8 cellular contexts compared by ENCODE assay signal in genomic region chr9:79573697-79573976, GRCh38. TPM values are rescaled to one million over a fixed set of nuclear protein-coding genes. Genes with fewer than 3 reads are reported as not detected.
DNase-seq lines count a peak whose midpoint lies in the region; ATAC-seq lines count a peak whose summit lies in the region.

No MANE protein-coding gene starts in this region.

- H3K4me3 ChIP-seq in iPS DF 6.9 (ENCODE audit: low read length) = peak overlapping the region; percentile 97; the same call in 1 of the 2 replicates

- DNase-seq in NCI-H1105 treated with DMSO at 0.1 percent for 48 hours (lab: John Stamatoyannopoulos, UW) (peak; percentile 13), NCI-H1105 (lab: John Stamatoyannopoulos, UW) (no peak), T-cell (no peak), iPS DF 6.9 (ENCODE audit: low read depth, low spot score) (no peak)
- DNase-seq in stimulated activated effector memory CD8-positive, alpha-beta T cell treated with anti-CD3 and anti-CD28 coated beads, Interleukin-12 subunit alpha, Interleukin-12 subunit beta, amount 100 ng/mL, for 72 hours (ENCODE audit: low spot score in 2 of 2) = no peak

- H3K4me1 ChIP-seq in iPS DF 6.9 (ENCODE audit: control insufficient read depth, insufficient read depth, low read length) = peaks cover 2% of the 10 kb centered on the region; the same call in 1 of the 2 replicates

- POLR2A ChIA-PET in T-cell (lab: Charles Lee) = no interaction called here

- no peak overlapping the region for H3K27ac ChIP-seq in iPS DF 6.9 (ENCODE audit: low read length)

- no peak for ATAC-seq in T-cell (replicated peaks in 1 of 4)
- ATAC-seq in stimulated activated effector memory CD8-positive, alpha-beta T cell treated with anti-CD3 and anti-CD28 coated beads, Interleukin-12 subunit alpha, Interleukin-12 subunit beta, amount 100 ng/mL, for 72 hours = no peak
- ATAC-seq in GM21528 (IDR thresholded peaks at IDR 0.05; ENCODE audit: low FRiP score, unreplicated experiment) = no peak
- ATAC-seq in GM18861 (IDR thresholded peaks at IDR 0.05; ENCODE audit: unreplicated experiment) = no peak
- ATAC-seq in HG03095 (IDR thresholded peaks at IDR 0.05; ENCODE audit: unreplicated experiment) = no peak

- peak overlapping the region in 2 of 3 donors; percentile 93 to 95 for H3K4me3 Mint-ChIP-seq in T-cell
- H3K4me3 Mint-ChIP-seq in stimulated activated effector memory CD8-positive, alpha-beta T cell treated with anti-CD3 and anti-CD28 coated beads, Interleukin-12 subunit alpha, Interleukin-12 subunit beta, amount 100 ng/mL, for 72 hours = no peak overlapping the region

- no peaks in the 10 kb centered on the region; the same call in 1 of the 2 replicates for H3K36me3 ChIP-seq in iPS DF 6.9 (ENCODE audit: control insufficient read depth, insufficient read depth, low read length)

- no peaks in the 10 kb centered on the region for H3K9me3 Mint-ChIP-seq in T-cell
- H3K9me3 Mint-ChIP-seq in stimulated activated effector memory CD8-positive, alpha-beta T cell treated with anti-CD3 and anti-CD28 coated beads, Interleukin-12 subunit alpha, Interleukin-12 subunit beta, amount 100 ng/mL, for 72 hours = no peaks in the 10 kb centered on the region

- CTCF ChIA-PET in T-cell (lab: Charles Lee) = no interaction called here

- peaks cover 49 to 54% (median 53%) of the 10 kb centered on the region in 3 donors for H3K4me1 Mint-ChIP-seq in T-cell
- peaks cover 51% of the 10 kb centered on the region for H3K4me1 Mint-ChIP-seq in stimulated activated effector memory CD8-positive, alpha-beta T cell treated with anti-CD3 and anti-CD28 coated beads, Interleukin-12 subunit alpha, Interleukin-12 subunit beta, amount 100 ng/mL, for 72 hours

- H3K27me3 Mint-ChIP-seq in T-cell = peaks cover 0 to 8% of the 10 kb centered on the region in 2 donors

- H3K36me3 Mint-ChIP-seq in T-cell = peaks cover 12% of the 10 kb centered on the region
- H3K36me3 Mint-ChIP-seq in stimulated activated effector memory CD8-positive, alpha-beta T cell treated with anti-CD3 and anti-CD28 coated beads, Interleukin-12 subunit alpha, Interleukin-12 subunit beta, amount 100 ng/mL, for 72 hours = peaks cover 28% of the 10 kb centered on the region

- no peaks in the 10 kb centered on the region for H3K27me3 ChIP-seq in iPS DF 6.9 (ENCODE audit: control insufficient read depth, insufficient read depth, low read length)

- peak overlapping the region; percentile 94 to 97 for H3K27ac Mint-ChIP-seq in T-cell
- peak overlapping the region; percentile 95 for H3K27ac Mint-ChIP-seq in stimulated activated effector memory CD8-positive, alpha-beta T cell treated with anti-CD3 and anti-CD28 coated beads, Interleukin-12 subunit alpha, Interleukin-12 subunit beta, amount 100 ng/mL, for 72 hours

- H3K9me3 ChIP-seq in iPS DF 6.9 (ENCODE audit: control insufficient read depth, insufficient read depth, low read length) = no peaks in the 10 kb centered on the region

- no CpG with 5 or more reads among the region's 6 CpGs for WGBS in iPS DF 6.9 (ENCODE audit: insufficient coverage, insufficient read length)

RNA-seq across cellular contexts. Expression of gene TLE4, which starts 1.9 kb away (rescaled TPM):
- 100 to 1,000 TPM in 2 of 5 donors, 10 to 100 TPM in 3; 65.9 to 138 (median 78.7) TPM for total RNA-seq in T-cell
